21 cellular contexts compared by ENCODE assay signal in the genomic region with DNA sequence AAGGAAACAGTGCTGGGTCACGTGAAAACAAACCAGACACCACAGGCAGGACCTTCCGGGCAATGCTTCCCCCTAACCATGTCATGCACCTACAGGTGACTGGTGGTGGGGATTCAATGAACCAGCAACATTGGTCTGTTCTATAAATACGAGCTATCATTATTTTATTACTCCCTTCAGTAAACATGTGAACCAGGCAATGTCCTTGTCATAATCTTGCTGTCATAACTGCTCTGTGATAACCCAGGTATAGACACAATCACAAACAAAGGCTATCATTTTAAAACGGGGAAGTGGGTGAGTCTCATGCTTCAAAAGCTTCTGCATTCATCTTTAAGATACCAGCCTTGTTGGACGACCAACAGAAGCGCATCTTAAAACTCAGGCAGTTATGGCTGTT.
DNase-seq lines count a peak whose midpoint lies in the region; ATAC-seq and TF ChIP-seq lines count a peak whose summit lies in the region.
"Had no signal": no experiment of that assay in that cellular context is flagged by ENCODE, and none has a peak within 500 bp of the region (broad histone marks: within the 10 kb centered on the region; RNA-seq: fewer than 3 reads in every experiment).

No MANE protein-coding gene starts in this region.

- H3K27ac ChIP-seq in brain microvascular endothelial cell: peak overlapping the region; percentile 67
- H3K27ac ChIP-seq: C4-2B had no signal

- H3K4me1 Mint-ChIP-seq in CD14-positive monocyte: peaks cover 24% of the 10 kb centered on the region
- H3K4me1 Mint-ChIP-seq in HFFc6 (ENCODE audit: low read depth): peaks cover 80% of the 10 kb centered on the region
- H3K4me1 Mint-ChIP-seq: B cell had no signal

- in situ Hi-C loops in brain microvascular endothelial cell (cut with HindIII; ENCODE audit: low pct_ligation_motif_present, low sequenced_read_pairs): no loop called here

- H3K4me1 ChIP-seq in mucosa of descending colon (ENCODE audit: low read depth): peaks cover 20% of the 10 kb centered on the region

- H3K36me3 Mint-ChIP-seq in CD14-positive monocyte (peaks cover 82 to 90% of the 10 kb centered on the region in 2 donors), HFFc6 (ENCODE audit: low read depth) (peaks cover 81% of the 10 kb centered on the region)

- no peaks in the 10 kb centered on the region for H3K9me3 ChIP-seq in mucosa of descending colon

- H3K36me3 ChIP-seq in brain microvascular endothelial cell (replicated peaks) (peaks cover 54% of the 10 kb centered on the region), mucosa of descending colon (ENCODE audit: low read depth) (no peaks in the 10 kb centered on the region)

- H3K4me3 Mint-ChIP-seq in CD14-positive monocyte (no peak overlapping the region), HFFc6 (no peak overlapping the region)
- H3K4me3 Mint-ChIP-seq: B cell had no signal

- no peaks in the 10 kb centered on the region for H3K27me3 ChIP-seq in brain microvascular endothelial cell (replicated peaks)

- ATAC-seq in mucosa of descending colon: peak; percentile 78

- peak overlapping the region in 4 of 7 donors; percentile 1 to 67 (median 18) for H3K27ac Mint-ChIP-seq in CD14-positive monocyte
- peak overlapping the region; percentile 6; the same call in 1 of the 2 replicates for H3K27ac Mint-ChIP-seq in HFFc6
- H3K27ac Mint-ChIP-seq: B cell had no signal

- H3K4me3 ChIP-seq in brain microvascular endothelial cell (ENCODE audit: low read depth, low read length): no peak overlapping the region
- H3K4me3 ChIP-seq in mucosa of descending colon: no peak overlapping the region

- DNase-seq in CD14-positive monocyte (ENCODE audit: low spot score) (no peak), HFFc6 (no peak), brain microvascular endothelial cell (no peak), mucosa of descending colon (no peak), 8988T (no peak), kidney glomerular epithelial cell (lab: John Stamatoyannopoulos, UW) (no peak)
- no peak for DNase-seq in stimulated activated CD4-positive, alpha-beta T cell treated with anti-CD3 and anti-CD28 coated beads, Interleukin-2, amount 100 ng/mL, for 48 hours
- DNase-seq: Calu3; DMS79 treated with DMSO at 0.1 percent for 48 hours; GF-D8; Karpas-422; NCI-H1105; NCI-H1436 treated with DMSO at 0.1 percent for 48 hours; NCI-H2029; NCI-H446; NCI-H524 treated with DMSO at 0.1 percent for 48 hours; NCI-H82; NK-92 treated with Interleukin-12 subunit alpha and Interleukin-12 subunit beta, amount 100 ng/mL, for 24 hours; SHP77 had no signal

- H3K27me3 Mint-ChIP-seq in CD14-positive monocyte (ENCODE audit: low read depth in 3 of 3) (peaks cover 0 to 2% (median 0%) of the 10 kb centered on the region in 3 donors), HFFc6 (ENCODE audit: insufficient read depth) (peaks cover 8% of the 10 kb centered on the region)
- H3K27me3 Mint-ChIP-seq: B cell had no signal

- TF ChIP-seq CTCF in CD14-positive monocyte (IDR thresholded peaks at IDR 0.05) (no peak), HFFc6 (IDR thresholded peaks at IDR 0.05) (no peak), brain microvascular endothelial cell (IDR thresholded peaks at IDR 0.05; ENCODE audit: low read depth, low read length, missing control alignments) (no peak), mucosa of descending colon (IDR thresholded peaks at IDR 0.05) (no peak)

- no peaks in the 10 kb centered on the region for H3K9me3 Mint-ChIP-seq in CD14-positive monocyte
- H3K9me3 Mint-ChIP-seq in HFFc6: no peaks in the 10 kb centered on the region

- intact Hi-C loops in CD14-positive monocyte (cut with micrococcal nuclease): no loop called here
- intact Hi-C loops in mucosa of descending colon (cut with DNase I, micrococcal nuclease): no loop called here
